8 cellular contexts compared by ENCODE assay signal in genomic region chr7:65239707-65240352, GRCh38.
DNase-seq lines count a peak whose midpoint lies in the region; ATAC-seq and TF ChIP-seq lines count a peak whose summit lies in the region.

No MANE protein-coding gene starts in this region.

- POLR2A ChIA-PET in AG04449 (lab: Yijun Ruan, JAX), result no interaction called here

- H3K27ac Mint-ChIP-seq in activated naive CD8-positive, alpha-beta T cell, result no peak overlapping the region

- peaks cover 6% of the 10 kb centered on the region for H3K4me1 ChIP-seq in iPS-18a (ENCODE audit: control insufficient read depth, low read depth, low read length)

- no peaks in the 10 kb centered on the region for H3K36me3 Mint-ChIP-seq in activated naive CD8-positive, alpha-beta T cell

- no peak for ATAC-seq in HG03378 (IDR thresholded peaks at IDR 0.05; ENCODE audit: unreplicated experiment)

- no peak for DNase-seq in AG04449 (ENCODE audit: low read depth, low spot score)
- DNase-seq in HK-2 (ENCODE audit: unreplicated experiment), result peak; percentile 66
- no peak for DNase-seq in GM20000 (ENCODE audit: low spot score)
- no peak for DNase-seq in Ammon's horn (ENCODE audit: low spot score)

- H3K27me3 ChIP-seq in iPS-18a (ENCODE audit: control insufficient read depth, insufficient read depth, low read length), result peaks cover 8% of the 10 kb centered on the region

- H3K27ac ChIP-seq in iPS-18a (ENCODE audit: low read length) (no peak overlapping the region), skin epidermis (peak overlapping the region in 3 of 21 experiments; percentile 29 to 44 (median 35))

- H3K4me1 Mint-ChIP-seq in activated naive CD8-positive, alpha-beta T cell (ENCODE audit: low read depth), result peaks cover 1% of the 10 kb centered on the region

- no peaks in the 10 kb centered on the region for H3K9me3 ChIP-seq in iPS-18a (ENCODE audit: control insufficient read depth, low read depth, low read length)

- TF ChIP-seq CTCF in AG04449 (IDR thresholded peaks at IDR 0.05; ENCODE audit: insufficient read depth, low read length, missing control alignments) (no peak), GM20000 (IDR thresholded peaks at IDR 0.05; ENCODE audit: extremely low read depth, missing control alignments) (no peak)

- CTCF ChIA-PET in AG04449 (lab: Yijun Ruan, JAX), result no interaction called here

- no peaks in the 10 kb centered on the region for H3K9me3 Mint-ChIP-seq in activated naive CD8-positive, alpha-beta T cell (ENCODE audit: low read depth)

- no peaks in the 10 kb centered on the region for H3K36me3 ChIP-seq in iPS-18a (ENCODE audit: control insufficient read depth, low read depth, low read length)

- peak overlapping the region; percentile 82 for H3K9ac ChIP-seq in iPS-18a (ENCODE audit: low read length)

- peaks cover 15% of the 10 kb centered on the region for H3K27me3 Mint-ChIP-seq in activated naive CD8-positive, alpha-beta T cell

- H3K4me3 ChIP-seq in AG04449 (ENCODE audit: low read depth, low read length) (peak overlapping the region; percentile 46), iPS-18a (ENCODE audit: low read length) (peak overlapping the region; percentile 68), skin epidermis (peak overlapping the region; percentile 15 to 38 (median 31))

- peak overlapping the region; percentile 52 for H3K4me3 Mint-ChIP-seq in activated naive CD8-positive, alpha-beta T cell
